Comparison of ENCODE assay signal across 19 cellular contexts in the genomic region with DNA sequence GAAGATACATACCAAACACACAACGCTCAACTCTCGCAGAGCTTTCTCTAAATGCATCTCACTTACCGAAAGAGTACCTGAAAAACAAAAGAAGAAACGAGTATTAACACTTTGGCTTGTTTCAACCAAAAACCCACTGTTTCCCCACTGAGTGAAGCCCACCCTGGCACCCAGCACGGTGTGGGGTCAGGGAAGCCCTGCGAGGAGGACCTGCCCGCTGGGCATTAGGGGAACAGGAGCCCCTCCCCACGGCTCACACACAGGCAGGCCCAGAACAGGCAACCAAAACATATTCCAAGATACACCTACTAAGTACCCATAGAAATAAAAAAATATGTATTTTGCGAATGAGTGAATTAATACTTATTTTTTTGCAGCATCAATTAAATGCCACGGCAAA. TPM values are rescaled to one million over a fixed set of nuclear protein-coding genes. Genes with fewer than 3 reads are reported as not detected.
DNase-seq lines count a peak whose midpoint lies in the region; ATAC-seq and TF ChIP-seq lines count a peak whose summit lies in the region.
"Had no signal": no experiment of that assay in that cellular context is flagged by ENCODE, and none has a peak within 500 bp of the region (broad histone marks: within the 10 kb centered on the region; RNA-seq: fewer than 3 reads in every experiment).

No MANE protein-coding gene starts in this region.

- 94 to 95% methylated on average over 10 of the region's 10 CpGs for WGBS in aorta, 2 donors
- WGBS in GM23248 (ENCODE audit: low coverage in 1 of 2, low lambda C conversion rate in 2 of 2, missing lambda C conversion rate in 2 of 2), 2 experiments, result 87 to 90% methylated on average over 10 of the region's 10 CpGs

- no peak overlapping the region for H3K4me2 ChIP-seq in GM23248 (ENCODE audit: unreplicated experiment)
- H3K4me2 ChIP-seq: A549; BLaER1 treated with 17β-estradiol and CSF1 and Interleukin-3, amounts not matched to agents 10 nM and 100 nM had no signal

- H3K4me3 Mint-ChIP-seq in T-helper 17 cell (no peak overlapping the region), chondrocyte (ENCODE audit: unreplicated experiment) (no peak overlapping the region), nephron progenitor cell (no peak overlapping the region)
- H3K4me3 Mint-ChIP-seq: B cell; CD4-positive, alpha-beta T cell; CD8-positive, alpha-beta T cell had no signal

- H3K9me3 Mint-ChIP-seq in chondrocyte (ENCODE audit: low read depth), result no peaks in the 10 kb centered on the region
- no peaks in the 10 kb centered on the region for H3K9me3 Mint-ChIP-seq in nephron progenitor cell
- H3K9me3 Mint-ChIP-seq: CD4-positive, alpha-beta T cell; CD8-positive, alpha-beta T cell had no signal

- H3K27me3 Mint-ChIP-seq in T-helper 17 cell, result no peaks in the 10 kb centered on the region
- no peaks in the 10 kb centered on the region for H3K27me3 Mint-ChIP-seq in chondrocyte (ENCODE audit: low read depth)
- peaks cover 4% of the 10 kb centered on the region for H3K27me3 Mint-ChIP-seq in nephron progenitor cell (ENCODE audit: low read depth, poor library complexity)
- H3K27me3 Mint-ChIP-seq: B cell; CD4-positive, alpha-beta T cell had no signal

- no peaks in the 10 kb centered on the region for H3K9me2 ChIP-seq in GM23248 (ENCODE audit: insufficient read depth)

- no peaks in the 10 kb centered on the region for H3K27me3 ChIP-seq in aorta (ENCODE audit: control insufficient read depth in 1 of 2, insufficient read depth in 2 of 2, low read length in 1 of 2)
- no peaks in the 10 kb centered on the region for H3K27me3 ChIP-seq in GM23248 (replicated peaks; ENCODE audit: insufficient read depth)
- H3K27me3 ChIP-seq: BLaER1 treated with 17β-estradiol and CSF1 and Interleukin-3, amounts not matched to agents 10 nM and 100 nM had no signal

- H3F3A ChIP-seq in GM23248 (ENCODE audit: insufficient read depth), result no peaks in the 10 kb centered on the region

- no peak overlapping the region for H3K9ac ChIP-seq in GM23248
- H3K9ac ChIP-seq: BLaER1 treated with 17β-estradiol and CSF1 and Interleukin-3, amounts not matched to agents 10 nM and 100 nM had no signal

- H3K4me1 Mint-ChIP-seq in T-helper 17 cell (peaks cover 6% of the 10 kb centered on the region), chondrocyte (ENCODE audit: low read depth) (no peaks in the 10 kb centered on the region), nephron progenitor cell (peaks cover 39% of the 10 kb centered on the region)
- H3K4me1 Mint-ChIP-seq: B cell had no signal

- intact Hi-C loops in aorta (cut with DNase I), result no loop called here

- H3K27ac ChIP-seq in aorta (ENCODE audit: low read depth in 1 of 2, low read length in 2 of 2) (no peak overlapping the region), GM23248 (no peak overlapping the region)
- H3K27ac ChIP-seq: 22Rv1; A549; BLaER1 treated with 17β-estradiol and CSF1 and Interleukin-3, amounts not matched to agents 10 nM and 100 nM; C4-2B had no signal

- H3K4me3 ChIP-seq in aorta (ENCODE audit: low read length in 2 of 2), result no peak overlapping the region
- no peak overlapping the region for H3K4me3 ChIP-seq in GM23248
- H3K4me3 ChIP-seq: A549; BLaER1 treated with 17β-estradiol and CSF1 and Interleukin-3, amounts not matched to agents 10 nM and 100 nM had no signal

- H2AFZ ChIP-seq in GM23248, result no peak overlapping the region

- H3K36me3 Mint-ChIP-seq in T-helper 17 cell (ENCODE audit: low read depth) (no peaks in the 10 kb centered on the region), chondrocyte (ENCODE audit: low read depth) (peaks cover 16% of the 10 kb centered on the region), nephron progenitor cell (ENCODE audit: low read depth) (peaks cover 37% of the 10 kb centered on the region)

- no peaks in the 10 kb centered on the region for H4K20me1 ChIP-seq in GM23248 (ENCODE audit: insufficient read depth)

- DNase-seq in T-helper 17 cell (no peak), chondrocyte (ENCODE audit: low spot score) (peak; percentile 79), nephron progenitor cell (no peak), aorta (peak; percentile 21 to 55), GM23248 (no peak)
- DNase-seq: AML-193; Caco-2; Calu3; CD4-positive, alpha-beta T cell; CD8-positive, alpha-beta T cell; DMS79 treated with DMSO at 0.1 percent for 48 hours; GF-D8 had no signal

- H3K79me2 ChIP-seq in GM23248 (ENCODE audit: insufficient read depth), result no peaks in the 10 kb centered on the region

- H3K4me1 ChIP-seq in aorta (ENCODE audit: control insufficient read depth in 1 of 2, insufficient read depth in 2 of 2, low read length in 2 of 2) (no peaks in the 10 kb centered on the region), GM23248 (ENCODE audit: insufficient read depth) (no peaks in the 10 kb centered on the region)
- H3K4me1 ChIP-seq: A549, Caco-2 had no signal

- H3K9me3 ChIP-seq in T-helper 17 cell (ENCODE audit: control insufficient read depth, low read length, poor library complexity, severe bottlenecking) (no peaks in the 10 kb centered on the region), aorta (ENCODE audit: control insufficient read depth, low read length) (no peaks in the 10 kb centered on the region), GM23248 (ENCODE audit: low read depth) (no peaks in the 10 kb centered on the region)
- H3K9me3 ChIP-seq: A549; BLaER1 treated with 17β-estradiol and CSF1 and Interleukin-3, amounts not matched to agents 10 nM and 100 nM; Caco-2 had no signal

- in situ Hi-C loops in GM23248 (cut with MboI), result no loop called here

- TF ChIP-seq CTCF in chondrocyte (IDR thresholded peaks at IDR 0.05) (no peak), nephron progenitor cell (IDR thresholded peaks at IDR 0.05) (no peak)

- H3K36me3 ChIP-seq in aorta (ENCODE audit: control insufficient read depth in 1 of 2, insufficient read depth in 2 of 2, low read length in 1 of 2) (peaks cover 0 to 5% of the 10 kb centered on the region in 2 donors), GM23248 (ENCODE audit: low read depth) (no peaks in the 10 kb centered on the region)

- ATAC-seq in T-helper 17 cell (no peak), aorta (ENCODE audit: low FRiP score) (no peak), HG03565 (IDR thresholded peaks at IDR 0.05; ENCODE audit: unreplicated experiment) (no peak), HG02571 (IDR thresholded peaks at IDR 0.05; ENCODE audit: unreplicated experiment) (no peak)
- ATAC-seq: A549; CD8-positive, alpha-beta T cell had no signal

- H3K27ac Mint-ChIP-seq in T-helper 17 cell, result peak overlapping the region; percentile 37
- H3K27ac Mint-ChIP-seq in chondrocyte (ENCODE audit: unreplicated experiment), result no peak overlapping the region
- H3K27ac Mint-ChIP-seq in nephron progenitor cell, result peak overlapping the region; percentile 59
- H3K27ac Mint-ChIP-seq: B cell; CD4-positive, alpha-beta T cell; CD8-positive, alpha-beta T cell had no signal

RNA-seq across cellular contexts. Expression of a gene that starts 36.6 kb away (rescaled TPM):
- 10 to 100 TPM; 44.4 to 45.6 TPM for total RNA-seq in T-helper 17 cell
- total RNA-seq in chondrocyte, result 21.6 to 25.6 TPM (median 21.7 TPM) in 3 replicates
- total RNA-seq in aorta, result 10 to 100 TPM; 18.2 to 38.4 TPM
- polyA plus RNA-seq in aorta, result 10 to 100 TPM in 1 of 2 donors, 1 to 10 TPM in 1; 8.8 to 75.0 TPM
- 37.8 and 53.0 TPM in 2 replicates for total RNA-seq in GM23248 (2014; rRNA removed; shearing (Covaris generic))
- 23.1 and 24.6 TPM in 2 replicates for polyA plus RNA-seq in GM23248 (2016; fragmentation: Nextera tagmentation; extraction: Ambion mirVana)

RNA-seq across cellular contexts. Expression of a gene that starts 47.4 kb away (rescaled TPM):
- 1 to 10 TPM; 1.1 to 3.1 TPM for total RNA-seq in T-helper 17 cell
- total RNA-seq in chondrocyte, result 0.10 to 0.15 TPM (median 0.15 TPM) in 3 replicates
- 1 to 10 TPM; 2.2 to 7.0 TPM for total RNA-seq in aorta
- polyA plus RNA-seq in aorta, result 1 to 10 TPM; 1.0 to 5.7 TPM
- total RNA-seq in GM23248 (2014; rRNA removed; shearing (Covaris generic)), result 0.43 and 0.89 TPM in 2 replicates
- polyA plus RNA-seq in GM23248 (2016; fragmentation: Nextera tagmentation; extraction: Ambion mirVana), result 0.08 and 0.15 TPM in 2 replicates

Comparison
In these comparisons a context has a peak if more than half of its experiments do, and no peak if none do; other contexts are left out.
1. DNase-seq: peak in chondrocyte (single experiment) and aorta (2 of 2); none in T-helper 17 cell (0 of 3), nephron progenitor cell (single experiment) and GM23248 (single experiment).